In genomic region chr2:134134313-134134706, GRCh38 we compare ENCODE assay signal across 2 cellular contexts.
TF ChIP-seq lines count a peak whose summit lies in the region.

No MANE protein-coding gene starts in this region.

TF ChIP-seq in H1, 55 proteins besides CTCF, POLR2A, EP300 and RAD21:
- no peak for TF ChIP-seq TBP (IDR thresholded peaks at IDR 0.05; ENCODE audit: low read depth, low read length)
- no peak for TF ChIP-seq GTF2F1 (IDR thresholded peaks at IDR 0.05; ENCODE audit: borderline replicate concordance, low read depth, low read length)
- no peak for TF ChIP-seq RXRA (IDR thresholded peaks at IDR 0.05; ENCODE audit: insufficient read depth, low read depth, low read length)
- TF ChIP-seq KDM1A (IDR thresholded peaks at IDR 0.05; ENCODE audit: borderline replicate concordance, low read length), result no peak
- TF ChIP-seq POU5F1 (IDR thresholded peaks at IDR 0.05; ENCODE audit: low read depth, low read length), result 0 out of 2 replicates have a peak, but pooled peaks have one; percentile 12
- TF ChIP-seq CEBPB (IDR thresholded peaks at IDR 0.05; ENCODE audit: low read depth, low read length), result no peak

TF ChIP-seq in HEK293T, 16 proteins besides CTCF, POLR2A, EP300 and RAD21:
- TF ChIP-seq SUZ12 (IDR thresholded peaks at IDR 0.05) (no peak), TARDBP (IDR thresholded peaks at IDR 0.05) (no peak), FOXK2 (IDR thresholded peaks at IDR 0.05) (no peak), BHLHE40 (IDR thresholded peaks at IDR 0.05; ENCODE audit: borderline replicate concordance) (no peak), ARNT (IDR thresholded peaks at IDR 0.05) (no peak), NFRKB (IDR thresholded peaks at IDR 0.05) (no peak), SP1 (IDR thresholded peaks at IDR 0.05) (no peak), L3MBTL2 (conservative IDR thresholded peaks at IDR 0.05) (no peak), LEF1 (IDR thresholded peaks at IDR 0.05; ENCODE audit: borderline replicate concordance) (no peak), HDGF (IDR thresholded peaks at IDR 0.05; ENCODE audit: borderline replicate concordance) (no peak), FOXA1 (IDR thresholded peaks at IDR 0.05) (no peak), PKNOX1 (IDR thresholded peaks at IDR 0.05) (no peak), FOXM1 (IDR thresholded peaks at IDR 0.05; ENCODE audit: borderline replicate concordance) (no peak), CTBP1 (IDR thresholded peaks at IDR 0.05; ENCODE audit: borderline replicate concordance) (no peak), ZNF384 (IDR thresholded peaks at IDR 0.05) (no peak), ELF4 (IDR thresholded peaks at IDR 0.05) (no peak)
